8 cellular contexts compared by ENCODE assay signal in the genomic region with DNA sequence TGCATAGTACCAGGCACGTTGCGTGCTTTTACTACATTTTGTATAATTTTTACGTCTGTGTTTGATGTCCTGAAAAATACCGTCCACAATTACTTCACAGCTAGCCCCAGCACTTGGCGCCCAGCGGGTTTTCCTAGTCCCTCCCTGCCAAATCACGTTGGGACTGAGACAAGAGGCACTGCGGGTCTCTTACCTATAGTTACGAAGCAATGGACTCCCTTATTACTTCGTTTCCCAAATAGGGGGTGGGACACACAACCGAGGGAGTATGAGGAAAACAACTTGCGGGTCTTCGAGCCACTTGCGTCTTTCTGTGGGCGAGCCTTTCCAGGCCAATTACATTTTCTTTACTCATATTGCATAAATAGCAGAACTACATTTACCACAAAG. TPM values are rescaled to one million over a fixed set of nuclear protein-coding genes. Genes with fewer than 3 reads are reported as not detected.
DNase-seq lines count a peak whose midpoint lies in the region; ATAC-seq lines count a peak whose summit lies in the region.

No MANE protein-coding gene starts in this region.

- peak overlapping the region; percentile 91 for H3K27ac ChIP-seq in CD4-positive, CD25-positive, alpha-beta regulatory T cell (ENCODE audit: insufficient read depth, low read length, poor library complexity, severe bottlenecking)
- H3K27ac ChIP-seq in HUES6 (ENCODE audit: low read depth, low read length) = peak overlapping the region; percentile 96
- peak overlapping the region; percentile 83 for H3K27ac ChIP-seq in iPS-18a (ENCODE audit: low read length)

- no peaks in the 10 kb centered on the region for H3K9me3 ChIP-seq in CD4-positive, CD25-positive, alpha-beta regulatory T cell (ENCODE audit: control insufficient read depth in 2 of 2, low read length in 2 of 2)
- no peaks in the 10 kb centered on the region for H3K9me3 ChIP-seq in HUES6 (ENCODE audit: control insufficient read depth, insufficient read depth, low read depth, low read length)
- no peaks in the 10 kb centered on the region for H3K9me3 ChIP-seq in iPS-18a (ENCODE audit: control insufficient read depth, low read depth, low read length)

- peaks cover 22% of the 10 kb centered on the region for H3K4me1 ChIP-seq in CD4-positive, CD25-positive, alpha-beta regulatory T cell (ENCODE audit: control insufficient read depth, insufficient read depth, low read length, poor library complexity, severe bottlenecking)
- H3K4me1 ChIP-seq in HUES6 (ENCODE audit: control insufficient read depth, insufficient read depth, low read length) (peaks cover 5% of the 10 kb centered on the region), iPS-18a (ENCODE audit: control insufficient read depth, low read depth, low read length) (no peaks in the 10 kb centered on the region)

- peak overlapping the region; percentile 94 to 98 (median 96) for H3K4me3 Mint-ChIP-seq in CD4-positive, CD25-positive, alpha-beta regulatory T cell
- peak overlapping the region; percentile 93 for H3K4me3 Mint-ChIP-seq in activated naive CD8-positive, alpha-beta T cell treated with anti-CD3 and anti-CD28 coated beads for 36 hours
- peak overlapping the region; percentile 98 for H3K4me3 Mint-ChIP-seq in stimulated activated naive B cell treated with anti-CD40 and anti-IgM and Interleukin-4, amounts not matched to agents 10 μg/mL and 1 μg/mL and 100 μg/mL, for 72 hours

- ATAC-seq in CD4-positive, CD25-positive, alpha-beta regulatory T cell (ENCODE audit: low read depth in 2 of 2) = no peak
- ATAC-seq in stimulated activated naive B cell treated with anti-CD40 and anti-IgM and Interleukin-4, amounts not matched to agents 10 μg/mL and 1 μg/mL and 100 μg/mL, for 72 hours (replicated peaks) = peak in 1 of 2 donors; percentile 2
- ATAC-seq in GM21723 (IDR thresholded peaks at IDR 0.05; ENCODE audit: unreplicated experiment) (no peak), GM19395 (IDR thresholded peaks at IDR 0.05; ENCODE audit: unreplicated experiment) (no peak), HG02970 (IDR thresholded peaks at IDR 0.05; ENCODE audit: low FRiP score, unreplicated experiment) (no peak)

- peaks cover 9% of the 10 kb centered on the region for H3K27me3 Mint-ChIP-seq in CD4-positive, CD25-positive, alpha-beta regulatory T cell
- no peaks in the 10 kb centered on the region for H3K27me3 Mint-ChIP-seq in activated naive CD8-positive, alpha-beta T cell treated with anti-CD3 and anti-CD28 coated beads for 36 hours
- H3K27me3 Mint-ChIP-seq in stimulated activated naive B cell treated with anti-CD40 and anti-IgM and Interleukin-4, amounts not matched to agents 10 μg/mL and 1 μg/mL and 100 μg/mL, for 72 hours = no peaks in the 10 kb centered on the region

- H3K27ac Mint-ChIP-seq in CD4-positive, CD25-positive, alpha-beta regulatory T cell = peak overlapping the region; percentile 99 to 100 (median 100)
- peak overlapping the region; percentile 97 for H3K27ac Mint-ChIP-seq in activated naive CD8-positive, alpha-beta T cell treated with anti-CD3 and anti-CD28 coated beads for 36 hours
- peak overlapping the region; percentile 100 for H3K27ac Mint-ChIP-seq in stimulated activated naive B cell treated with anti-CD40 and anti-IgM and Interleukin-4, amounts not matched to agents 10 μg/mL and 1 μg/mL and 100 μg/mL, for 72 hours

- no peaks in the 10 kb centered on the region for H3K9me3 Mint-ChIP-seq in CD4-positive, CD25-positive, alpha-beta regulatory T cell
- H3K9me3 Mint-ChIP-seq in activated naive CD8-positive, alpha-beta T cell treated with anti-CD3 and anti-CD28 coated beads for 36 hours = no peaks in the 10 kb centered on the region
- H3K9me3 Mint-ChIP-seq in stimulated activated naive B cell treated with anti-CD40 and anti-IgM and Interleukin-4, amounts not matched to agents 10 μg/mL and 1 μg/mL and 100 μg/mL, for 72 hours = no peaks in the 10 kb centered on the region

- no peaks in the 10 kb centered on the region for H3K27me3 ChIP-seq in CD4-positive, CD25-positive, alpha-beta regulatory T cell (ENCODE audit: control insufficient read depth, insufficient read depth, low read length)
- H3K27me3 ChIP-seq in HUES6 (ENCODE audit: control insufficient read depth, insufficient read depth, low read length) = no peaks in the 10 kb centered on the region
- H3K27me3 ChIP-seq in iPS-18a (ENCODE audit: control insufficient read depth, insufficient read depth, low read length) = no peaks in the 10 kb centered on the region

- H3K9ac ChIP-seq in HUES6 (ENCODE audit: low read length) (peak overlapping the region; percentile 98), iPS-18a (ENCODE audit: low read length) (peak overlapping the region; percentile 81)

- H3K36me3 Mint-ChIP-seq in CD4-positive, CD25-positive, alpha-beta regulatory T cell = no peaks in the 10 kb centered on the region
- peaks cover 26% of the 10 kb centered on the region for H3K36me3 Mint-ChIP-seq in activated naive CD8-positive, alpha-beta T cell treated with anti-CD3 and anti-CD28 coated beads for 36 hours
- peaks cover 3 to 4% of the 10 kb centered on the region in 2 donors for H3K36me3 Mint-ChIP-seq in stimulated activated naive B cell treated with anti-CD40 and anti-IgM and Interleukin-4, amounts not matched to agents 10 μg/mL and 1 μg/mL and 100 μg/mL, for 72 hours

- peak overlapping the region; percentile 98 for H3K4me3 ChIP-seq in CD4-positive, CD25-positive, alpha-beta regulatory T cell (ENCODE audit: low read depth, low read length)
- H3K4me3 ChIP-seq in HUES6 (ENCODE audit: low read depth, low read length) (peak overlapping the region; percentile 92), iPS-18a (ENCODE audit: low read length) (peak overlapping the region; percentile 91)

- DNase-seq in CD4-positive, CD25-positive, alpha-beta regulatory T cell = peak in 1 of 3 donors; percentile 13
- DNase-seq in activated naive CD8-positive, alpha-beta T cell treated with anti-CD3 and anti-CD28 coated beads for 36 hours = no peak
- DNase-seq in stimulated activated naive B cell treated with anti-CD40 and anti-IgM and Interleukin-4, amounts not matched to agents 10 μg/mL and 1 μg/mL and 100 μg/mL, for 72 hours = no peak

- H3K36me3 ChIP-seq in CD4-positive, CD25-positive, alpha-beta regulatory T cell (ENCODE audit: control insufficient read depth, insufficient read depth, low read length) = no peaks in the 10 kb centered on the region
- H3K36me3 ChIP-seq in HUES6 (ENCODE audit: control insufficient read depth, insufficient read depth, low read length) = no peaks in the 10 kb centered on the region
- no peaks in the 10 kb centered on the region for H3K36me3 ChIP-seq in iPS-18a (ENCODE audit: control insufficient read depth, low read depth, low read length)

- H3K4me1 Mint-ChIP-seq in CD4-positive, CD25-positive, alpha-beta regulatory T cell = peaks cover 18 to 54% (median 43%) of the 10 kb centered on the region in 4 donors
- H3K4me1 Mint-ChIP-seq in activated naive CD8-positive, alpha-beta T cell treated with anti-CD3 and anti-CD28 coated beads for 36 hours = peaks cover 43% of the 10 kb centered on the region
- peaks cover 9 to 32% of the 10 kb centered on the region in 2 donors for H3K4me1 Mint-ChIP-seq in stimulated activated naive B cell treated with anti-CD40 and anti-IgM and Interleukin-4, amounts not matched to agents 10 μg/mL and 1 μg/mL and 100 μg/mL, for 72 hours

RNA-seq across cellular contexts. Expression of gene CMSS1, which starts 0.6 kb away (rescaled TPM):
- total RNA-seq in CD4-positive, CD25-positive, alpha-beta regulatory T cell = 22.0 TPM
- 10 to 100 TPM; 20.5 to 34.0 (median 21.8) TPM for polyA plus RNA-seq in CD4-positive, CD25-positive, alpha-beta regulatory T cell
- total RNA-seq in activated naive CD8-positive, alpha-beta T cell treated with anti-CD3 and anti-CD28 coated beads for 36 hours = 100 to 1,000 TPM; 121 to 122 TPM
